ENCODE assay signal across 23 cellular contexts in genomic region chr13:66402071-66402470, GRCh38.
"Had no signal": no experiment of that assay in that cellular context is flagged by ENCODE, and none has a peak within 500 bp of the region (broad histone marks: within the 10 kb centered on the region; RNA-seq: fewer than 3 reads in every experiment).

No MANE protein-coding gene starts in this region.

- H3K27ac ChIP-seq: breast epithelium, lower lobe of right lung, neutrophil had no signal

- H3K27me3 ChIP-seq: breast epithelium, neutrophil had no signal

- ATAC-seq: activated CD4-positive, CD25-positive, alpha-beta regulatory T cell treated with anti-CD3 and anti-CD28 coated beads, Interleukin-2, amount 50 U/mL, for 24 hours; activated naive CD8-positive, alpha-beta T cell treated with anti-CD3 and anti-CD28 coated beads, Interleukin-2, amount 50 U/mL, for 24 hours; effector memory CD8-positive, alpha-beta T cell; lower lobe of right lung; natural killer cell treated with Interleukin-12 subunit alpha and Interleukin-12 subunit beta and Interleukin-15 and Interleukin-18, amount 100 ng/mL, for 72 hours had no signal

- DNase-seq: activated CD4-positive, alpha-beta T cell treated with anti-CD3 and anti-CD28 coated beads, Interleukin-2, amount 50 U/mL, for 1 hour; activated CD8-positive, alpha-beta memory T cell treated with anti-CD3 and anti-CD28 coated beads for 24 hours; activated CD8-positive, alpha-beta memory T cell treated with anti-CD3 and anti-CD28 coated beads, Interleukin-2, amount 50 U/mL, for 48 hours; activated effector memory CD4-positive, alpha-beta T cell treated with Interleukin-2 at 50 U/mL for 16 hours; activated naive CD4-positive, alpha-beta T cell treated with anti-CD3 and anti-CD28 coated beads, Interleukin-2, amount 10 ng/mL, durations not matched to agents 7 days and 5 days; activated naive CD8-positive, alpha-beta T cell treated with anti-CD3 and anti-CD28 coated beads, Interleukin-2, amount 50 U/mL, for 24 hours; activated T-cell treated with anti-CD3 and anti-CD28 coated beads, Interleukin-2, amount 50 U/mL, for 48 hours; aorta; dermis blood vessel endothelial cell; effector memory CD8-positive, alpha-beta T cell; foreskin melanocyte; hypothalamus; lower lobe of right lung; posterior cingulate gyrus; stimulated activated CD4-positive, alpha-beta T cell treated with anti-CD3 and anti-CD28 coated beads, Interleukin-12 subunit alpha, Interleukin-12 subunit beta, amount 100 ng/mL, for 4 hours; stimulated activated CD4-positive, alpha-beta T cell treated with anti-CD3 and anti-CD28 coated beads, Interleukin-1b, Interleukin-23, amount 100 ng/mL, for 48 hours; stimulated activated CD8-positive, alpha-beta memory T cell treated with anti-CD3 and anti-CD28 coated beads, Interleukin-4, amount 100 ng/mL, for 48 hours; stimulated activated naive CD4-positive, alpha-beta T cell had no signal

- H3K4me1 ChIP-seq: breast epithelium, lower lobe of right lung had no signal

- H3K4me3 ChIP-seq: breast epithelium, lower lobe of right lung had no signal

- H3K9me3 ChIP-seq: breast epithelium, lower lobe of right lung, neutrophil had no signal

- FAIRE-seq: keratinocyte had no signal

- H3K36me3 ChIP-seq: breast epithelium, lower lobe of right lung, neutrophil had no signal
